Comparison of ENCODE assay signal across 8 cellular contexts in genomic region chr19:6092329-6093286, GRCh38. TPM values are rescaled to one million over a fixed set of nuclear protein-coding genes. Genes with fewer than 3 reads are reported as not detected.
DNase-seq lines count a peak whose midpoint lies in the region; TF ChIP-seq lines count a peak whose summit lies in the region.

No MANE protein-coding gene starts in this region.

- BruUV-seq in Caco-2 (replicated peaks; lab: Mats Ljungman, UMichigan): no TSS peak

- no peaks in the 10 kb centered on the region for H3K9me3 Mint-ChIP-seq in Caco-2 (ENCODE audit: unreplicated experiment)
- peaks cover 0 to 3% (median 0%) of the 10 kb centered on the region in 5 experiments for H3K9me3 Mint-ChIP-seq in brain
- H3K9me3 Mint-ChIP-seq in activated CD4-positive, alpha-beta T cell treated with anti-CD3 and anti-CD28 coated beads, Interleukin-2, amount 10 ng/mL, durations not matched to agents 7 days and 5 days: no peaks in the 10 kb centered on the region

- peaks cover 26% of the 10 kb centered on the region for H3K4me1 Mint-ChIP-seq in Caco-2 (ENCODE audit: low read depth, unreplicated experiment)
- peaks cover 59% of the 10 kb centered on the region for H3K4me1 Mint-ChIP-seq in brain
- peaks cover 7% of the 10 kb centered on the region for H3K4me1 Mint-ChIP-seq in activated CD4-positive, alpha-beta T cell treated with anti-CD3 and anti-CD28 coated beads, Interleukin-2, amount 10 ng/mL, durations not matched to agents 7 days and 5 days

- H3K4me3 ChIP-seq in Caco-2 (ENCODE audit: low read depth, low read length): peak overlapping the region; percentile 30
- H3K4me3 ChIP-seq in skeletal muscle satellite cell (ENCODE audit: low read length): peak overlapping the region; percentile 66

- H3K27me3 Mint-ChIP-seq in Caco-2 (ENCODE audit: insufficient read depth, unreplicated experiment) (no peaks in the 10 kb centered on the region), brain (no peaks in the 10 kb centered on the region)
- H3K27me3 Mint-ChIP-seq in activated CD4-positive, alpha-beta T cell treated with anti-CD3 and anti-CD28 coated beads, Interleukin-2, amount 10 ng/mL, durations not matched to agents 7 days and 5 days: no peaks in the 10 kb centered on the region

- CTCF ChIA-PET in Caco-2 (lab: Charles Lee): interaction anchor here (0.7 to 1.8 kb wide), 8 partner anchors 11 to 110 kb away, joined by 3 to 10 read pairs (median 6); no protein-coding TSS in a partner anchor
- CTCF ChIA-PET in activated CD4-positive, alpha-beta T cell treated with anti-CD3 and anti-CD28 coated beads, Interleukin-2, amount 10 ng/mL, durations not matched to agents 7 days and 5 days (lab: Charles Lee): interaction anchor here (0.5 to 1.4 kb wide), 4 partner anchors 14 to 144 kb away, joined by 3 to 7 read pairs (median 3); no protein-coding TSS in a partner anchor

- peak overlapping the region; percentile 70 for H3K4me3 Mint-ChIP-seq in Caco-2 (ENCODE audit: unreplicated experiment)
- H3K4me3 Mint-ChIP-seq in brain: peak overlapping the region; percentile 55 to 79 (median 69)
- H3K4me3 Mint-ChIP-seq in activated CD4-positive, alpha-beta T cell treated with anti-CD3 and anti-CD28 coated beads, Interleukin-2, amount 10 ng/mL, durations not matched to agents 7 days and 5 days: no peak overlapping the region

- H3K27me3 ChIP-seq in Caco-2 (replicated peaks; ENCODE audit: control insufficient read depth, insufficient read depth, low read length) (no peaks in the 10 kb centered on the region), skeletal muscle satellite cell (ENCODE audit: control insufficient read depth, insufficient read depth, low read length) (no peaks in the 10 kb centered on the region)

- H3K4me1 ChIP-seq in Caco-2 (peaks cover 31% of the 10 kb centered on the region), skeletal muscle satellite cell (ENCODE audit: control insufficient read depth, insufficient read depth, low read length) (peaks cover 31% of the 10 kb centered on the region)

- POLR2A ChIA-PET in Caco-2 (lab: Charles Lee): interaction anchor here (0.5 to 0.6 kb wide), 3 partner anchors 17 to 186 kb away, joined by 3 to 4 read pairs (median 4); no protein-coding TSS in a partner anchor
- POLR2A ChIA-PET in activated CD4-positive, alpha-beta T cell treated with anti-CD3 and anti-CD28 coated beads, Interleukin-2, amount 10 ng/mL, durations not matched to agents 7 days and 5 days (lab: Charles Lee): no interaction called here

- peak overlapping the region; percentile 95 for H3K27ac Mint-ChIP-seq in Caco-2 (ENCODE audit: unreplicated experiment)
- H3K27ac Mint-ChIP-seq in brain: peak overlapping the region; percentile 72 to 99 (median 85)
- H3K27ac Mint-ChIP-seq in activated CD4-positive, alpha-beta T cell treated with anti-CD3 and anti-CD28 coated beads, Interleukin-2, amount 10 ng/mL, durations not matched to agents 7 days and 5 days: no peak overlapping the region

- H3K9ac ChIP-seq in skeletal muscle satellite cell (ENCODE audit: low read depth, low read length): peak overlapping the region; percentile 64

- H3K9me3 ChIP-seq in Caco-2 (no peaks in the 10 kb centered on the region), skeletal muscle satellite cell (replicated peaks; ENCODE audit: low read length) (no peaks in the 10 kb centered on the region)

- H3K36me3 ChIP-seq in Caco-2 (ENCODE audit: control insufficient read depth, insufficient read depth, low read length) (no peaks in the 10 kb centered on the region), skeletal muscle satellite cell (ENCODE audit: insufficient read depth, low read length) (no peaks in the 10 kb centered on the region)

- intact Hi-C loops in Caco-2 (cut with micrococcal nuclease; ENCODE audit: unreplicated experiment): no loop called here

- DNase-seq in Caco-2 (peak; percentile 84 to 90), NCI-H1436 treated with DMSO at 0.1 percent for 48 hours (lab: John Stamatoyannopoulos, UW) (peak; percentile 63), iPS-NIHi7 (ENCODE audit: extremely low spot score) (peak; percentile 67), 8988T (no peak)
- no peak for DNase-seq in activated CD4-positive, alpha-beta T cell treated with anti-CD3 and anti-CD28 coated beads, Interleukin-2, amount 10 ng/mL, durations not matched to agents 7 days and 5 days
- no peak for DNase-seq in activated CD8-positive, alpha-beta memory T cell treated with anti-CD3 and anti-CD28 coated beads, Interleukin-2, amount 50 U/mL, for 4 hours

- H3K36me3 Mint-ChIP-seq in Caco-2 (ENCODE audit: insufficient read depth, unreplicated experiment): peaks cover 21% of the 10 kb centered on the region
- H3K36me3 Mint-ChIP-seq in brain: no peaks in the 10 kb centered on the region
- H3K36me3 Mint-ChIP-seq in activated CD4-positive, alpha-beta T cell treated with anti-CD3 and anti-CD28 coated beads, Interleukin-2, amount 10 ng/mL, durations not matched to agents 7 days and 5 days (ENCODE audit: low read depth): no peaks in the 10 kb centered on the region

- TF ChIP-seq CTCF in Caco-2 (IDR thresholded peaks at IDR 0.05; ENCODE audit: insufficient read depth in 1 of 2, low read depth in 1 of 2, low read length in 1 of 2, severe bottlenecking in 1 of 2, unreplicated experiment in 1 of 2): no peak
- no peak for TF ChIP-seq CTCF in brain (conservative IDR thresholded peaks at IDR 0.05)

- H3K4me2 ChIP-seq in skeletal muscle satellite cell (ENCODE audit: low read length): peak overlapping the region; percentile 91

RNA-seq across cellular contexts. Expression of gene RFX2, which starts 17.7 kb away (rescaled TPM):
- 9.3 and 10.2 TPM in 2 replicates for total RNA-seq in Caco-2 (2022)
- polyA plus RNA-seq in brain (ENCODE audit: insufficient read depth, low read depth, low replicate concordance): 29.6 TPM
- total RNA-seq in skeletal muscle satellite cell (2012; rRNA removed): 5.6 and 6.1 TPM in 2 replicates
- 10 to 100 TPM; 10.1 to 10.4 TPM for total RNA-seq in activated CD4-positive, alpha-beta T cell treated with anti-CD3 and anti-CD28 coated beads, Interleukin-2, amount 10 ng/mL, durations not matched to agents 7 days and 5 days

RNA-seq across cellular contexts. Expression of gene ACSBG2, which starts 42.9 kb away (rescaled TPM):
- not detected in 2 replicates for total RNA-seq in Caco-2 (2022)
- polyA plus RNA-seq in brain (ENCODE audit: insufficient read depth, low read depth, low replicate concordance): not detected
- not detected in 2 replicates for total RNA-seq in skeletal muscle satellite cell (2012; rRNA removed)
- total RNA-seq in activated CD4-positive, alpha-beta T cell treated with anti-CD3 and anti-CD28 coated beads, Interleukin-2, amount 10 ng/mL, durations not matched to agents 7 days and 5 days: not detected

Comparison
In these comparisons a context has a peak if more than half of its experiments do, and no peak if none do; other contexts are left out.
1. DNase-seq: peak in Caco-2 (2 of 2), NCI-H1436 treated with DMSO at 0.1 percent for 48 hours (single experiment) and iPS-NIHi7 (single experiment); none in activated CD4-positive, alpha-beta T cell treated with anti-CD3 and anti-CD28 coated beads, Interleukin-2, amount 10 ng/mL, durations not matched to agents 7 days and 5 days (single experiment), activated CD8-positive, alpha-beta memory T cell treated with anti-CD3 and anti-CD28 coated beads, Interleukin-2, amount 50 U/mL, for 4 hours (single experiment) and 8988T (single experiment).